Comparison of ENCODE assay signal across 9 cellular contexts in genomic region chrX:110795645-110796510, GRCh38. TPM values are rescaled to one million over a fixed set of nuclear protein-coding genes. Genes with fewer than 3 reads are reported as not detected.
DNase-seq lines count a peak whose midpoint lies in the region; ATAC-seq, FAIRE-seq and TF ChIP-seq lines count a peak whose summit lies in the region.
"Had no signal": no experiment of that assay in that cellular context is flagged by ENCODE, and none has a peak within 500 bp of the region (broad histone marks: within the 10 kb centered on the region; RNA-seq: fewer than 3 reads in every experiment).

TSS of gene CHRDL1 (minus strand) at chrX:110795817. CDS start at chrX:110792181, 3,636 bp downstream.

- H3K18ac ChIP-seq in mesendoderm (ENCODE audit: low read length), result no peak within 1 kb of the TSS

- no peaks in the 10 kb centered on the region for H3K9me3 ChIP-seq in upper lobe of right lung

- no peak for FAIRE-seq in GM12892 (lab: Jason Lieb, UNC)

- no peak within 1 kb of the TSS for H4K5ac ChIP-seq in mesendoderm (ENCODE audit: low read length)

- no peak within 1 kb of the TSS for H2BK15ac ChIP-seq in mesendoderm (replicated peaks; ENCODE audit: low read depth)

- no peak within 1 kb of the TSS for H3K23ac ChIP-seq in mesendoderm (ENCODE audit: low read length)

- intact Hi-C loops in upper lobe of right lung (cut with DNase I), result no loop called here

- no CpG with 5 or more reads among the region's 64 CpGs for WGBS in mesendoderm (ENCODE audit: extremely low coverage, insufficient coverage, low lambda C conversion rate)

- H3K79me1 ChIP-seq in mesendoderm (ENCODE audit: low read length), result no peaks in the 10 kb centered on the region

- peak within 1 kb of the TSS; percentile 42 for H3K9ac ChIP-seq in mesendoderm (ENCODE audit: low read length)

- H3K4me3 ChIP-seq in coronary artery, result peak within 1 kb of the TSS; percentile 66
- peak within 1 kb of the TSS; percentile 29 for H3K4me3 ChIP-seq in mesendoderm (ENCODE audit: low read length)
- peak within 1 kb of the TSS; percentile 39 for H3K4me3 ChIP-seq in upper lobe of right lung

- H3K79me2 ChIP-seq in mesendoderm (ENCODE audit: control insufficient read depth, insufficient read depth, low read length), result no peaks in the 10 kb centered on the region

- peak within 1 kb of the TSS; percentile 44 for H3K4me2 ChIP-seq in mesendoderm (ENCODE audit: low read length)

- H3K36me3 ChIP-seq in mesendoderm (ENCODE audit: control insufficient read depth, insufficient read depth, low read length) (no peaks in the 10 kb centered on the region), upper lobe of right lung (no peaks in the 10 kb centered on the region)

- ATAC-seq in upper lobe of right lung, result peak; percentile 76
- ATAC-seq: HCT116 had no signal

- H4K8ac ChIP-seq in mesendoderm (ENCODE audit: low read depth, low read length), result no peak within 1 kb of the TSS

- no peak within 1 kb of the TSS for H2BK120ac ChIP-seq in mesendoderm (ENCODE audit: low read depth, low read length)

- no peak within 1 kb of the TSS for H3K4ac ChIP-seq in mesendoderm (ENCODE audit: low read depth, low read length)

- no peak within 1 kb of the TSS for H2AK5ac ChIP-seq in mesendoderm (ENCODE audit: low read length)

- H3K56ac ChIP-seq in mesendoderm (ENCODE audit: low read length), result peak within 1 kb of the TSS; percentile 64

- TF ChIP-seq CTCF in coronary artery (IDR thresholded peaks at IDR 0.05) (no peak), upper lobe of right lung (IDR thresholded peaks at IDR 0.05) (no peak)

- no peak within 1 kb of the TSS for H2BK5ac ChIP-seq in mesendoderm (ENCODE audit: low read length)

- H3K27me3 ChIP-seq in mesendoderm (ENCODE audit: insufficient read depth, low read length, poor library complexity), result no peaks in the 10 kb centered on the region
- no peaks in the 10 kb centered on the region for H3K27me3 ChIP-seq in upper lobe of right lung

- H3K27ac ChIP-seq in coronary artery, result peak within 1 kb of the TSS in 1 of 2 donors; percentile 25
- H3K27ac ChIP-seq in mesendoderm (ENCODE audit: low read depth, low read length), result no peak within 1 kb of the TSS
- H3K27ac ChIP-seq in upper lobe of right lung, result no peak within 1 kb of the TSS

- DNase-seq in DMS 273 (lab: John Stamatoyannopoulos, UW; ENCODE audit: unreplicated experiment), result peak; percentile 84
- peak; percentile 18 for DNase-seq in NCI-H2171 treated with DMSO at 0.1 percent for 48 hours (lab: John Stamatoyannopoulos, UW)
- DNase-seq in coronary artery (ENCODE audit: low spot score), result no peak
- DNase-seq in mesendoderm, result peak; percentile 33
- peak; percentile 69 for DNase-seq in upper lobe of right lung
- no peak for DNase-seq in RKO (ENCODE audit: low spot score)
- DNase-seq in GM12892 (ENCODE audit: insufficient read length), result no peak
- no peak for DNase-seq in NCI-H2196 treated with DMSO at 0.1 percent for 48 hours (lab: John Stamatoyannopoulos, UW; ENCODE audit: unreplicated experiment)

- TF ChIP-seq POLR2A in GM12892 (IDR thresholded peaks at IDR 0.05; ENCODE audit: low read depth, low read length), result no peak

- H3K4me1 ChIP-seq in mesendoderm (ENCODE audit: control insufficient read depth, low read depth, low read length), result no peaks in the 10 kb centered on the region
- no peaks in the 10 kb centered on the region for H3K4me1 ChIP-seq in upper lobe of right lung

RNA-seq across cellular contexts. Expression of gene CHRDL1, which starts in this region (rescaled TPM):
- 4.6 TPM for polyA plus RNA-seq in mesendoderm (2013, experiment 1 of 2)
- 4.6 TPM for polyA plus RNA-seq in mesendoderm (2013, experiment 2 of 2)
- total RNA-seq in upper lobe of right lung, result 95.8 TPM
- not detected for polyA plus RNA-seq in GM12892 (2012; ENCODE audit: missing spikeins)

Comparison
In these comparisons a context has a peak if more than half of its experiments do, and no peak if none do; other contexts are left out.
1. DNase-seq: peak in DMS 273 (single experiment), NCI-H2171 treated with DMSO at 0.1 percent for 48 hours (single experiment), mesendoderm (single experiment) and upper lobe of right lung (single experiment); none in coronary artery (single experiment), RKO (single experiment), GM12892 (single experiment) and NCI-H2196 treated with DMSO at 0.1 percent for 48 hours (single experiment).
2. Peak in every context shown above with its lines, with median percentiles within 50 percentile points of each other: H3K4me3 ChIP-seq.